In genomic region chr5:109161914-109162683, GRCh38 we compare ENCODE assay signal across 14 cellular contexts.
DNase-seq lines count a peak whose midpoint lies in the region; ATAC-seq and TF ChIP-seq lines count a peak whose summit lies in the region.
"Had no signal": no experiment of that assay in that cellular context is flagged by ENCODE, and none has a peak within 500 bp of the region (broad histone marks: within the 10 kb centered on the region; RNA-seq: fewer than 3 reads in every experiment).

No MANE protein-coding gene starts in this region.

- no peaks in the 10 kb centered on the region for H3K4me1 Mint-ChIP-seq in WTC11

- intact Hi-C loops in cardiac septum (cut with DNase I), result no loop called here

- H3K36me3 Mint-ChIP-seq in WTC11, result no peaks in the 10 kb centered on the region

- H3K27ac Mint-ChIP-seq in WTC11, result no peak overlapping the region

- H3K9me3 Mint-ChIP-seq in WTC11, result no peaks in the 10 kb centered on the region

- ATAC-seq in HG03060 (IDR thresholded peaks at IDR 0.05; ENCODE audit: low read depth, unreplicated experiment) (peak; percentile 83), WTC11 (no peak)

- no peak overlapping the region for H3K4me3 Mint-ChIP-seq in WTC11

- CTCF ChIA-PET in WTC11 (lab: Charles Lee), result no interaction called here

- H3K4me3 ChIP-seq in cardiac fibroblast (replicated peaks in 1 of 2; ENCODE audit: low read depth in 2 of 2, low read length in 2 of 2), result no peak overlapping the region
- H3K4me3 ChIP-seq: lung, SK-N-MC, tibial artery had no signal

- POLR2A ChIA-PET in WTC11 (lab: Charles Lee), result no interaction called here

- no peak for TF ChIP-seq CTCF in GM20000 (IDR thresholded peaks at IDR 0.05; ENCODE audit: extremely low read depth, missing control alignments)
- TF ChIP-seq CTCF in cardiac fibroblast (IDR thresholded peaks at IDR 0.05; ENCODE audit: low read depth, low read length), result no peak
- TF ChIP-seq CTCF in WTC11 (IDR thresholded peaks at IDR 0.05), result no peak

- H3K27me3 Mint-ChIP-seq in WTC11 (ENCODE audit: low read depth), result no peaks in the 10 kb centered on the region

- DNase-seq in EH (ENCODE audit: low read depth), result peak; percentile 62
- peak; percentile 5 for DNase-seq in GM20000 (ENCODE audit: low spot score)
- DNase-seq in cardiac fibroblast (ENCODE audit: low read depth in 2 of 2), result peak; percentile 38 to 82
- DNase-seq in WTC11 (ENCODE audit: low spot score), result no peak
- DNase-seq in NCI-H1436 treated with DMSO at 0.1 percent for 48 hours (lab: John Stamatoyannopoulos, UW), result no peak
- no peak for DNase-seq in HuH-7 (ENCODE audit: low spot score)
- no peak for DNase-seq in cardiac septum (ENCODE audit: low spot score)
- DNase-seq: activated CD8-positive, alpha-beta memory T cell treated with anti-CD3 and anti-CD28 coated beads, Interleukin-2, amount 50 U/mL, for 4 hours; BE2C; NCI-H1930; tibial artery had no signal

TF ChIP-seq in WTC11, 78 proteins besides CTCF, POLR2A, EP300 and RAD21:
- TF ChIP-seq ATF1 (CRISPR knock-in tag; IDR thresholded peaks at IDR 0.05), result no peak
- TF ChIP-seq NFYB (CRISPR knock-in tag; conservative IDR thresholded peaks at IDR 0.05; ENCODE audit: low read depth), result no peak
- no peak for TF ChIP-seq JAZF1 (CRISPR knock-in tag; IDR thresholded peaks at IDR 0.05)
- TF ChIP-seq, protein P1, sequence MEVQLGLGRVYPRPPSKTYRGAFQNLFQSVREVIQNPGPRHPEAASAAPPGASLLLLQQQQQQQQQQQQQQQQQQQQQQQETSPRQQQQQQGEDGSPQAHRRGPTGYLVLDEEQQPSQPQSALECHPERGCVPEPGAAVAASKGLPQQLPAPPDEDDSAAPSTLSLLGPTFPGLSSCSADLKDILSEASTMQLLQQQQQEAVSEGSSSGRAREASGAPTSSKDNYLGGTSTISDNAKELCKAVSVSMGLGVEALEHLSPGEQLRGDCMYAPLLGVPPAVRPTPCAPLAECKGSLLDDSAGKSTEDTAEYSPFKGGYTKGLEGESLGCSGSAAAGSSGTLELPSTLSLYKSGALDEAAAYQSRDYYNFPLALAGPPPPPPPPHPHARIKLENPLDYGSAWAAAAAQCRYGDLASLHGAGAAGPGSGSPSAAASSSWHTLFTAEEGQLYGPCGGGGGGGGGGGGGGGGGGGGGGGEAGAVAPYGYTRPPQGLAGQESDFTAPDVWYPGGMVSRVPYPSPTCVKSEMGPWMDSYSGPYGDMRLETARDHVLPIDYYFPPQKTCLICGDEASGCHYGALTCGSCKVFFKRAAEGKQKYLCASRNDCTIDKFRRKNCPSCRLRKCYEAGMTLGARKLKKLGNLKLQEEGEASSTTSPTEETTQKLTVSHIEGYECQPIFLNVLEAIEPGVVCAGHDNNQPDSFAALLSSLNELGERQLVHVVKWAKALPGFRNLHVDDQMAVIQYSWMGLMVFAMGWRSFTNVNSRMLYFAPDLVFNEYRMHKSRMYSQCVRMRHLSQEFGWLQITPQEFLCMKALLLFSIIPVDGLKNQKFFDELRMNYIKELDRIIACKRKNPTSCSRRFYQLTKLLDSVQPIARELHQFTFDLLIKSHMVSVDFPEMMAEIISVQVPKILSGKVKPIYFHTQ (CRISPR knock-in tag; IDR thresholded peaks at IDR 0.05), result no peak

Comparison
In these comparisons a context has a peak if more than half of its experiments do, and no peak if none do; other contexts are left out.
1. DNase-seq: peak in EH (single experiment), GM20000 (single experiment) and cardiac fibroblast (2 of 2); none in WTC11 (single experiment), NCI-H1436 treated with DMSO at 0.1 percent for 48 hours (single experiment), HuH-7 (single experiment) and cardiac septum (single experiment).